Comparison of ENCODE assay signal across 8 cellular contexts in genomic region chr20:38842558-38842981, GRCh38. TPM values are rescaled to one million over a fixed set of nuclear protein-coding genes. Genes with fewer than 3 reads are reported as not detected.
DNase-seq lines count a peak whose midpoint lies in the region; ATAC-seq and TF ChIP-seq lines count a peak whose summit lies in the region.

No MANE protein-coding gene starts in this region.

- intact Hi-C loops in mucosa of descending colon (cut with DNase I, micrococcal nuclease) (no loop called here), gastrocnemius medialis (cut with DNase I; ENCODE audit: low total_unique reads) (no loop called here)

- peak; percentile 92 for ATAC-seq in GM19351 (IDR thresholded peaks at IDR 0.05; ENCODE audit: unreplicated experiment)
- ATAC-seq in HG03135 (IDR thresholded peaks at IDR 0.05; ENCODE audit: unreplicated experiment): peak; percentile 81
- peak; percentile 83 for ATAC-seq in mucosa of descending colon
- no peak for ATAC-seq in gastrocnemius medialis

- no peaks in the 10 kb centered on the region for H3K36me3 ChIP-seq in mucosa of descending colon (ENCODE audit: low read depth)
- H3K36me3 ChIP-seq in gastrocnemius medialis: no peaks in the 10 kb centered on the region

- no peaks in the 10 kb centered on the region for H3K4me1 ChIP-seq in mucosa of descending colon (ENCODE audit: low read depth)
- H3K4me1 ChIP-seq in gastrocnemius medialis: no peaks in the 10 kb centered on the region

- H3K27ac ChIP-seq in gastrocnemius medialis: no peak overlapping the region

- DNase-seq in activated CD4-positive, CD25-positive, alpha-beta regulatory T cell treated with anti-CD3 and anti-CD28 coated beads, Interleukin-2, amount 50 U/mL, for 72 hours: peak; percentile 50
- DNase-seq in mucosa of descending colon: peak; percentile 41 to 84 (median 45)
- DNase-seq in ureter (ENCODE audit: low spot score): no peak
- no peak for DNase-seq in COR-L47 (lab: John Stamatoyannopoulos, UW)
- no peak for DNase-seq in gastrocnemius medialis
- no peak for DNase-seq in NCI-H1105 (lab: John Stamatoyannopoulos, UW)

- no peak for TF ChIP-seq POLR2A in gastrocnemius medialis (IDR thresholded peaks at IDR 0.05)

- in situ Hi-C loops in gastrocnemius medialis (cut with MboI; ENCODE audit: low sequenced_read_pairs in 4 of 4): no loop called here

- H3K4me3 ChIP-seq in mucosa of descending colon (no peak overlapping the region), gastrocnemius medialis (no peak overlapping the region)

- H3K27me3 ChIP-seq in gastrocnemius medialis: no peaks in the 10 kb centered on the region

- TF ChIP-seq CTCF in mucosa of descending colon (IDR thresholded peaks at IDR 0.05) (no peak), gastrocnemius medialis (IDR thresholded peaks at IDR 0.05 in 4 of 5, conservative IDR thresholded peaks at IDR 0.05 in 1 of 5) (no peak)

- H3K9me3 ChIP-seq in mucosa of descending colon (no peaks in the 10 kb centered on the region), gastrocnemius medialis (no peaks in the 10 kb centered on the region)

RNA-seq across cellular contexts. Expression of gene PPP1R16B, which starts 37.1 kb away (rescaled TPM):
- total RNA-seq in mucosa of descending colon (1 to 10 TPM; 4.4 to 5.6 (median 4.4) TPM), ureter (10.4 TPM), gastrocnemius medialis (1 to 10 TPM in 1 of 4 donors, under 1 TPM in 3; 0.16 to 2.4 (median 0.59) TPM)

Comparison
In these comparisons a context has a peak if more than half of its experiments do, and no peak if none do; other contexts are left out.
1. ATAC-seq: peak in GM19351 (single experiment), HG03135 (single experiment) and mucosa of descending colon (single experiment); none in gastrocnemius medialis (0 of 2).
2. DNase-seq: peak in activated CD4-positive, CD25-positive, alpha-beta regulatory T cell treated with anti-CD3 and anti-CD28 coated beads, Interleukin-2, amount 50 U/mL, for 72 hours (single experiment) and mucosa of descending colon (3 of 3); none in ureter (single experiment), COR-L47 (single experiment), gastrocnemius medialis (0 of 2) and NCI-H1105 (single experiment).